In genomic region chr17:35764123-35764991, GRCh38 we compare ENCODE assay signal across 1 cellular context.
TF ChIP-seq lines count a peak whose summit lies in the region.

No MANE protein-coding gene starts in this region.

TF ChIP-seq in HepG2, 621 proteins besides CTCF, POLR2A, EP300 and RAD21 (continued from another document):
- no peak for TF ChIP-seq CENPX (CRISPR knock-in tag; IDR thresholded peaks at IDR 0.05)
- TF ChIP-seq U2AF1 (optimal IDR thresholded peaks at IDR 0.05; ENCODE audit: low read depth, low read length), result no peak
- TF ChIP-seq HDAC6 (IDR thresholded peaks at IDR 0.05; ENCODE audit: low read depth, low read length), result no peak
- no peak for TF ChIP-seq ZNF496 (CRISPR knock-in tag; IDR thresholded peaks at IDR 0.05; ENCODE audit: insufficient replicate concordance)
- TF ChIP-seq SP140L (CRISPR knock-in tag; IDR thresholded peaks at IDR 0.05; ENCODE audit: borderline replicate concordance), result no peak
- TF ChIP-seq DNMT3B (CRISPR knock-in tag; conservative IDR thresholded peaks at IDR 0.05), result no peak
- no peak for TF ChIP-seq ZNF335 (CRISPR knock-in tag; IDR thresholded peaks at IDR 0.05)
- TF ChIP-seq GFI1 (CRISPR knock-in tag; IDR thresholded peaks at IDR 0.05; ENCODE audit: borderline replicate concordance), result peak; percentile 31; the same call in 1 of the 2 replicates
- no peak for TF ChIP-seq HNF1A (IDR thresholded peaks at IDR 0.05; ENCODE audit: low read depth)
- TF ChIP-seq HNF1A (CRISPR knock-in tag; IDR thresholded peaks at IDR 0.05; ENCODE audit: borderline replicate concordance), result peak; percentile 74
- TF ChIP-seq PCBP1 (IDR thresholded peaks at IDR 0.05; ENCODE audit: borderline replicate concordance, low read depth, low read length), result no peak; the same call in 1 of the 2 replicates
- TF ChIP-seq SALL2 (CRISPR knock-in tag; IDR thresholded peaks at IDR 0.05), result peak; percentile 55; the same call in 1 of the 2 replicates
- TF ChIP-seq ZSCAN29 (CRISPR knock-in tag; conservative IDR thresholded peaks at IDR 0.05), result no peak
- TF ChIP-seq ZNF543 (CRISPR knock-in tag; IDR thresholded peaks at IDR 0.05), result peak; percentile 61
- no peak for TF ChIP-seq PBX2 (CRISPR knock-in tag; IDR thresholded peaks at IDR 0.05)
- TF ChIP-seq NR2F6 (IDR thresholded peaks at IDR 0.05), result no peak
- peak; percentile 35; the same call in 1 of the 2 replicates for TF ChIP-seq NR2F6 (CRISPR knock-in tag; IDR thresholded peaks at IDR 0.05)
- TF ChIP-seq GATAD2A (CRISPR knock-in tag; IDR thresholded peaks at IDR 0.05), result no peak
- no peak for TF ChIP-seq SMARCE1 (IDR thresholded peaks at IDR 0.05; ENCODE audit: borderline replicate concordance)
- TF ChIP-seq ATF3 (CRISPR knock-in tag; IDR thresholded peaks at IDR 0.05), result no peak
- TF ChIP-seq YEATS2 (CRISPR knock-in tag; IDR thresholded peaks at IDR 0.05; ENCODE audit: borderline replicate concordance), result no peak
- 0 out of 2 replicates have a peak, but pooled peaks have one; percentile 26 for TF ChIP-seq ZNF317 (CRISPR knock-in tag; IDR thresholded peaks at IDR 0.05)
- peak; percentile 76 for TF ChIP-seq ZBTB43 (CRISPR knock-in tag; conservative IDR thresholded peaks at IDR 0.05)
- TF ChIP-seq ZFY (CRISPR knock-in tag; IDR thresholded peaks at IDR 0.05), result peak; percentile 88
- TF ChIP-seq TCF7 (IDR thresholded peaks at IDR 0.05; ENCODE audit: low read depth), result no peak
- TF ChIP-seq POLR2AphosphoS2 (IDR thresholded peaks at IDR 0.05; ENCODE audit: low read depth, low read length), result no peak
- TF ChIP-seq KDM2A (CRISPR knock-in tag; IDR thresholded peaks at IDR 0.05; ENCODE audit: borderline replicate concordance, low read depth), result peak; percentile 95
- TF ChIP-seq REPIN1 (CRISPR knock-in tag; IDR thresholded peaks at IDR 0.05; ENCODE audit: borderline replicate concordance, low read depth), result peak; percentile 73; the same call in 1 of the 2 replicates
- TF ChIP-seq ZNF607 (CRISPR knock-in tag; IDR thresholded peaks at IDR 0.05; ENCODE audit: borderline replicate concordance), result peak; percentile 86
- peak; percentile 90 for TF ChIP-seq ZNF556 (CRISPR knock-in tag; IDR thresholded peaks at IDR 0.05; ENCODE audit: borderline replicate concordance)
- no peak for TF ChIP-seq CREB1 (IDR thresholded peaks at IDR 0.05)
- no peak for TF ChIP-seq CREB1 (CRISPR knock-in tag; IDR thresholded peaks at IDR 0.05)
- peak; percentile 88 for TF ChIP-seq ZNF749 (CRISPR knock-in tag; IDR thresholded peaks at IDR 0.05; ENCODE audit: borderline replicate concordance)
- TF ChIP-seq U2AF2 (IDR thresholded peaks at IDR 0.05; ENCODE audit: low read depth, low read length), result no peak
- no peak; the same call in 1 of the 2 replicates for TF ChIP-seq SMC3 (IDR thresholded peaks at IDR 0.05; ENCODE audit: low read length)
- TF ChIP-seq ZNF234 (CRISPR knock-in tag; conservative IDR thresholded peaks at IDR 0.05), result peak; percentile 54
- TF ChIP-seq ZNF205 (CRISPR knock-in tag; IDR thresholded peaks at IDR 0.05), result no peak
- peak; percentile 77; the same call in 1 of the 2 replicates for TF ChIP-seq ZNF772 (CRISPR knock-in tag; IDR thresholded peaks at IDR 0.05)
- 0 out of 2 replicates have a peak, but pooled peaks have one; percentile 16 for TF ChIP-seq TOPORS (CRISPR knock-in tag; IDR thresholded peaks at IDR 0.05)
- TF ChIP-seq SRSF1 (optimal IDR thresholded peaks at IDR 0.05; ENCODE audit: low read depth, low read length), result no peak
- TF ChIP-seq ZNF569 (CRISPR knock-in tag; IDR thresholded peaks at IDR 0.05; ENCODE audit: borderline replicate concordance), result no peak
- TF ChIP-seq ZNF567 (CRISPR knock-in tag; IDR thresholded peaks at IDR 0.05; ENCODE audit: borderline replicate concordance), result no peak; the same call in 1 of the 2 replicates
- TF ChIP-seq PRDM4 (CRISPR knock-in tag; IDR thresholded peaks at IDR 0.05; ENCODE audit: borderline replicate concordance), result no peak
- peak; percentile 71 for TF ChIP-seq CBFB (CRISPR knock-in tag; IDR thresholded peaks at IDR 0.05)
- TF ChIP-seq ATAD3A (CRISPR knock-in tag; IDR thresholded peaks at IDR 0.05), result no peak
- TF ChIP-seq ZNF3 (CRISPR knock-in tag; IDR thresholded peaks at IDR 0.05), result no peak
- no peak; the same call in 1 of the 2 replicates for TF ChIP-seq BRF2 (CRISPR knock-in tag; IDR thresholded peaks at IDR 0.05)
- no peak; the same call in 1 of the 2 replicates for TF ChIP-seq NFYB (CRISPR knock-in tag; IDR thresholded peaks at IDR 0.05)
- no peak for TF ChIP-seq ZNF484 (CRISPR knock-in tag; IDR thresholded peaks at IDR 0.05; ENCODE audit: borderline replicate concordance, low read depth)
- TF ChIP-seq SMAD1 (CRISPR knock-in tag; IDR thresholded peaks at IDR 0.05; ENCODE audit: borderline replicate concordance, low read depth), result 0 out of 2 replicates have a peak, but pooled peaks have one; percentile 63
- TF ChIP-seq ZNF660 (CRISPR knock-in tag; IDR thresholded peaks at IDR 0.05; ENCODE audit: borderline replicate concordance, low read depth), result no peak
- no peak for TF ChIP-seq SYNCRIP (IDR thresholded peaks at IDR 0.05; ENCODE audit: insufficient read depth, low read depth, low read length)
- TF ChIP-seq HOXA3 (CRISPR knock-in tag; IDR thresholded peaks at IDR 0.05), result peak; percentile 85
- no peak for TF ChIP-seq ZFAT (CRISPR knock-in tag; conservative IDR thresholded peaks at IDR 0.05)
- TF ChIP-seq ZBTB46 (CRISPR knock-in tag; IDR thresholded peaks at IDR 0.05; ENCODE audit: borderline replicate concordance), result peak; percentile 61; the same call in 1 of the 2 replicates
